In genomic region chr13:106640515-106640914, GRCh38 we compare ENCODE assay signal across 7 cellular contexts.
"Had no signal": no experiment of that assay in that cellular context is flagged by ENCODE, and none has a peak within 500 bp of the region (broad histone marks: within the 10 kb centered on the region; RNA-seq: fewer than 3 reads in every experiment).

No MANE protein-coding gene starts in this region.

- FAIRE-seq: HTR-8/SVneo, K562 had no signal

- H3K4me3 ChIP-seq: GM23248, K562 had no signal

- H3K4me3 Mint-ChIP-seq: H9 had no signal

- H3K4me1 Mint-ChIP-seq: H9 had no signal

- H3K9me3 Mint-ChIP-seq: H9 had no signal

- H3K27ac ChIP-seq: GM23248 had no signal

- ATAC-seq: K562 had no signal

- DNase-seq: GM23248, GOT3, H9, HCEC 1CT, IMR-90 had no signal
